In the genomic region with DNA sequence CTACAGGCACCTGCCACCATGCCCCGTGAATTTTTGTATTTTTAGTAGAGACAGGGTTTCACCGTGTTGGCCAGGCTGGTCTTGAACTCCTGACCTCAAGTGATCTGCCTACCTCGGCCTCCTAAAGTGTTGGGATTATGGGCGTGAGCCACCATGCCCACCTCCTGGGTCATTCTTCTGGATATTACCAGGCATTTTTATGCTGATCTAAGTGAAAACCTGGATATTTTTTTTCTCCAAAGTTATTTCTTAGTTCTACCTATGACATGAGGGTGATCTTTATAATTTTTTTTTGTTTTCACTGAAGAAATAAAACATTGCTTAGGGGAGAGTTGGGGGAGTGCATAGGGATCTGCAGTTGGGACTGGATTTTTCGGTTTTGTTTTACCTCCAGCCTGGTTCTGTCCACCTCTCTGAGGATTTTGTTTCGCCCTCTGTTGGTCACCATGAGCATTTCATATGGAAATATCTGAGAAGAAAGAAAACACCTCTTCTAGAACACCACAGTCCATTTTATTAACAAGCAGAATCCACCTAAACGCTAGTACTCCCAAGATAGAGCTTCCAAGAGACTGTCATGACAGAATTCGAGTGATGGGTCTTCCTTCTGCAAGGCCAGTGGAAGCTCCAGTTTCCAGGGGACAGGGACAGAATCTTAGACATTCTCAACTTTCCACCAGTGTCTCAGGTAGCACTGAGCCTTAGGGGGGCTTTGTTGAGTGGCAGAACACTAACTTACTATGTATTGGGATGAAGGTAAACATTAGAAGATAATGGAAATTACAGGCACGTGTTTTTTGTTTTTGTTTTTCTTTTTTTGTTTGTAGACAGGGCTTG, we compare ENCODE assay signal across 8 cellular contexts. TPM values are rescaled to one million over a fixed set of nuclear protein-coding genes. Genes with fewer than 3 reads are reported as not detected.
DNase-seq lines count a peak whose midpoint lies in the region; ATAC-seq and TF ChIP-seq lines count a peak whose summit lies in the region.

No MANE protein-coding gene starts in this region.

- DNase-seq in GM12864 (ENCODE audit: low read depth) (no peak), MM.1S (peak; percentile 18), endodermal cell (peak; percentile 47), prostate gland (ENCODE audit: low spot score) (no peak), NCI-H524 (lab: John Stamatoyannopoulos, UW) (no peak), amygdala (lab: John Stamatoyannopoulos, UW) (no peak), NCI-H187 treated with DMSO at 0.1 percent for 48 hours (lab: John Stamatoyannopoulos, UW) (no peak)

- intact Hi-C loops in prostate gland (cut with DNase I) = loop anchor here (5.0 kb wide), 1 partner anchor 135 kb away; no protein-coding TSS in a partner anchor

- WGBS in endodermal cell (ENCODE audit: insufficient coverage in 1 of 2, insufficient read length in 1 of 2), 2 experiments = 80 to 82% methylated on average over 5 to 9 of the region's 9 CpGs
- WGBS in prostate gland = 77% methylated on average over 9 of the region's 9 CpGs

- H3K4me3 ChIP-seq in GM12864 (ENCODE audit: low read depth, low read length) (no peak overlapping the region), MM.1S (ENCODE audit: low read length) (no peak overlapping the region), endodermal cell (ENCODE audit: low read length) (no peak overlapping the region), prostate gland (no peak overlapping the region)

- H3K79me2 ChIP-seq in MM.1S (ENCODE audit: low read length) = no peaks in the 10 kb centered on the region

- H4K20me1 ChIP-seq in MM.1S (ENCODE audit: insufficient read depth, low read length) = no peaks in the 10 kb centered on the region

- no peaks in the 10 kb centered on the region for H3F3A ChIP-seq in MM.1S (ENCODE audit: insufficient read depth, low read length)

- no peaks in the 10 kb centered on the region for H3K4me1 ChIP-seq in MM.1S (ENCODE audit: low read length)
- H3K4me1 ChIP-seq in endodermal cell (ENCODE audit: control insufficient read depth, insufficient read depth, low read length) = no peaks in the 10 kb centered on the region
- no peaks in the 10 kb centered on the region for H3K4me1 ChIP-seq in prostate gland (replicated peaks)

- no peaks in the 10 kb centered on the region for H3K27me3 ChIP-seq in MM.1S (replicated peaks; ENCODE audit: insufficient read depth, low read length)
- H3K27me3 ChIP-seq in endodermal cell (ENCODE audit: control insufficient read depth, insufficient read depth, low read length, poor library complexity, severe bottlenecking) = no peaks in the 10 kb centered on the region
- no peaks in the 10 kb centered on the region for H3K27me3 ChIP-seq in prostate gland (replicated peaks; ENCODE audit: insufficient read depth)

- TF ChIP-seq POLR2A in prostate gland (IDR thresholded peaks at IDR 0.05) = no peak

- no peak overlapping the region for H3K27ac ChIP-seq in MM.1S (ENCODE audit: low read length)
- H3K27ac ChIP-seq in endodermal cell (ENCODE audit: low read depth, low read length) = no peak overlapping the region
- no peak overlapping the region for H3K27ac ChIP-seq in prostate gland

- no peaks in the 10 kb centered on the region for H3K9me2 ChIP-seq in MM.1S (replicated peaks; ENCODE audit: insufficient read depth, low read length)

- H3K4me1 Mint-ChIP-seq in endodermal cell = peaks cover 18% of the 10 kb centered on the region

- H3K9me3 ChIP-seq in MM.1S (replicated peaks; ENCODE audit: insufficient read depth, low read length) = no peaks in the 10 kb centered on the region
- no peaks in the 10 kb centered on the region for H3K9me3 ChIP-seq in endodermal cell (ENCODE audit: control insufficient read depth, low read length)
- H3K9me3 ChIP-seq in prostate gland = no peaks in the 10 kb centered on the region

- ATAC-seq in GM21367 (IDR thresholded peaks at IDR 0.05; ENCODE audit: unreplicated experiment) = no peak

- H3K4me3 Mint-ChIP-seq in endodermal cell = no peak overlapping the region

- H3K36me3 ChIP-seq in MM.1S (replicated peaks; ENCODE audit: insufficient read depth, low read length) (no peaks in the 10 kb centered on the region), endodermal cell (ENCODE audit: control insufficient read depth, insufficient read depth, low read length) (peaks cover 17% of the 10 kb centered on the region), prostate gland (no peaks in the 10 kb centered on the region)

- H2AFZ ChIP-seq in MM.1S (ENCODE audit: low read length) = no peak overlapping the region

- H3K27ac Mint-ChIP-seq in endodermal cell = no peak overlapping the region

- H3K9me3 Mint-ChIP-seq in endodermal cell = no peaks in the 10 kb centered on the region

- H3K36me3 Mint-ChIP-seq in endodermal cell (ENCODE audit: low read depth) = peaks cover 41% of the 10 kb centered on the region

- H3K9ac ChIP-seq in MM.1S (ENCODE audit: low read length) (no peak overlapping the region), endodermal cell (ENCODE audit: extremely low read depth, low read length, poor library complexity, severe bottlenecking) (no peak overlapping the region)

- peaks cover 7% of the 10 kb centered on the region for H3K27me3 Mint-ChIP-seq in endodermal cell (ENCODE audit: insufficient read depth)

- H3K4me2 ChIP-seq in MM.1S (ENCODE audit: low read depth, low read length) = no peak overlapping the region

- TF ChIP-seq CTCF in GM12864 (IDR thresholded peaks at IDR 0.05; ENCODE audit: low read depth, low read length, missing control alignments) = peak; percentile 48
- TF ChIP-seq CTCF in MM.1S (IDR thresholded peaks at IDR 0.05; ENCODE audit: low read length) = peak; percentile 40
- TF ChIP-seq CTCF in endodermal cell (conservative IDR thresholded peaks at IDR 0.05) = peak; percentile 77
- TF ChIP-seq CTCF in prostate gland (IDR thresholded peaks at IDR 0.05) = peak in 3 of 4 experiments; percentile 44 to 68 (median 66)

RNA-seq across cellular contexts. Expression of gene AFAP1L2, which starts 33.4 kb away (rescaled TPM):
- total RNA-seq in endodermal cell (1 to 10 TPM; 1.5 to 2.2 TPM), prostate gland (10 to 100 TPM; 16.1 to 34.1 TPM)
- polyA plus RNA-seq in endodermal cell (2013, experiment 1 of 2) = 4.6 TPM
- 3.9 TPM for polyA plus RNA-seq in endodermal cell (2013, experiment 2 of 2)

Comparison
In these comparisons a context has a peak if more than half of its experiments do, and no peak if none do; other contexts are left out.
1. DNase-seq: peak in MM.1S (single experiment) and endodermal cell (single experiment); none in GM12864 (single experiment), prostate gland (single experiment), NCI-H524 (0 of 2), amygdala (0 of 56) and NCI-H187 treated with DMSO at 0.1 percent for 48 hours (single experiment).
2. RNA of gene AFAP1L2, which starts 33.4 kb away (total RNA-seq): 16.1 to 34.1 TPM in prostate gland; 1.5 to 2.2 TPM in endodermal cell; every median in the first group is over 4 times any median in the second.
3. Peak in every context shown above with its lines, with median percentiles within 50 percentile points of each other: CTCF ChIP-seq.